8 cellular contexts compared by ENCODE assay signal in the genomic region with DNA sequence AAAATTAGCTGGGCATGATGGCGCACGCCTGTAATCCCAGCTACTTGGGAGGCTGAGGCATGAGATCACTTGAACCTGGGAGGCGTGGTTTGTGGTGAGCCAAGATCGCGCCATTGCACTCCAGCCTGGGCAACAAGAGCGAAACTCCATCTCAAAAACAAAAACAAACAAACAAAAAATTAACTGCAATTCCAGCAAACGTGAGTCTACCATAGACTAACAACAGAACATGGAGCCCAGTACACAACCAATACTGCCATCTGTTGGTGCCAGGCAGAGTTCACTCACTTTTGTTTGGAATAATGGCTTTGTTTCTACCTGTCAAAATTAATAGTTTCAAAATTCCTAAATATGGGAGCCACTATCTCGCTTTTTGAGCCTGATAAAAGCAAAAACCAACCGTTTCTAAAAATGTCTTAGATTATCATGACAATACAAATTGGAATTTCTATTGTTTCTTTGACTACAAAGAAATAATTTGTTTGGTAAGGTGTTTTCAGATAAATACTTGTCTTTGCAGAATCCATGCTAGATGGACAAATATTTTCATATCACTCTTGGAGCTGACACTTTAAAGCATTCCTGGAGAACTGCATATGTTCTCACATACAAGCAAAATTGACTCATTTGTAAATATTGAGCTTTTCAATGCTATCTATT. TPM values are rescaled to one million over a fixed set of nuclear protein-coding genes. Genes with fewer than 3 reads are reported as not detected.
DNase-seq lines count a peak whose midpoint lies in the region; ATAC-seq, FAIRE-seq and TF ChIP-seq lines count a peak whose summit lies in the region.

No MANE protein-coding gene starts in this region.

- no TSS peak for BruUV-seq in PC-3 (replicated peaks; lab: Mats Ljungman, UMichigan)

- POLR2A ChIA-PET in PC-3 (lab: Charles Lee; ENCODE audit: unreplicated experiment): no interaction called here

- H3K79me2 ChIP-seq in PC-3 (ENCODE audit: low read length) (no peaks in the 10 kb centered on the region), osteoblast (ENCODE audit: insufficient read depth, low read length) (peaks cover 85% of the 10 kb centered on the region)

- H3K9me3 ChIP-seq in PC-3 (ENCODE audit: low read length) (no peaks in the 10 kb centered on the region), osteoblast (ENCODE audit: low read depth, low read length) (no peaks in the 10 kb centered on the region)

- H3K27me3 ChIP-seq in PC-3 (ENCODE audit: low read length): no peaks in the 10 kb centered on the region
- no peaks in the 10 kb centered on the region for H3K27me3 ChIP-seq in dorsolateral prefrontal cortex
- H3K27me3 ChIP-seq in osteoblast (ENCODE audit: insufficient read depth, low read length): no peaks in the 10 kb centered on the region

- peaks cover 13% of the 10 kb centered on the region; the same call in 1 of the 2 replicates for H3K4me1 ChIP-seq in PC-3 (ENCODE audit: insufficient read depth, low read length)
- H3K4me1 ChIP-seq in osteoblast (ENCODE audit: insufficient read depth, low read length): peaks cover 25% of the 10 kb centered on the region

- H3K9ac ChIP-seq in PC-3 (ENCODE audit: low read length): no peak overlapping the region

- H2AFZ ChIP-seq in PC-3 (ENCODE audit: low read length): no peak overlapping the region
- H2AFZ ChIP-seq in osteoblast (ENCODE audit: low read length): no peak overlapping the region

- H4K20me1 ChIP-seq in PC-3 (ENCODE audit: low read length): no peaks in the 10 kb centered on the region
- peaks cover 27% of the 10 kb centered on the region for H4K20me1 ChIP-seq in osteoblast (ENCODE audit: insufficient read depth, low read length)

- H3K9me2 ChIP-seq in PC-3 (replicated peaks; ENCODE audit: low read length): no peaks in the 10 kb centered on the region

- H3K36me3 ChIP-seq in PC-3 (ENCODE audit: low read depth, low read length) (no peaks in the 10 kb centered on the region), osteoblast (ENCODE audit: insufficient read depth, low read length) (peaks cover 7% of the 10 kb centered on the region)

- intact Hi-C loops in PC-3 (cut with micrococcal nuclease) (loop anchor here (1.0 to 5.0 kb wide), 3 partner anchors 73 to 188 kb away; no protein-coding TSS in a partner anchor), dorsolateral prefrontal cortex (cut with DNase I) (no loop called here), cardiac septum (cut with DNase I) (loop anchor here (5.0 kb wide), 1 partner anchor 88 kb away; no protein-coding TSS in a partner anchor)

- CTCF ChIA-PET in PC-3 (lab: Charles Lee): interaction anchor here (1.2 kb wide), 1 partner anchor 73 kb away, joined by 4 read pairs; no protein-coding TSS in a partner anchor

- no peak for TF ChIP-seq POLR2A in H54 (IDR thresholded peaks at IDR 0.05; ENCODE audit: low read depth, low read length)

- peak; percentile 81 for ATAC-seq in PC-3
- ATAC-seq in HG02623 (IDR thresholded peaks at IDR 0.05; ENCODE audit: unreplicated experiment): no peak
- no peak for ATAC-seq in GM19463 (IDR thresholded peaks at IDR 0.05; ENCODE audit: unreplicated experiment)

- H3K27ac ChIP-seq in PC-3 (ENCODE audit: low read length) (no peak overlapping the region), dorsolateral prefrontal cortex (no peak overlapping the region), osteoblast (ENCODE audit: low read depth, low read length) (no peak overlapping the region)

- H3K4me3 ChIP-seq in PC-3 (ENCODE audit: low read length): no peak overlapping the region
- no peak overlapping the region for H3K4me3 ChIP-seq in dorsolateral prefrontal cortex
- no peak overlapping the region for H3K4me3 ChIP-seq in osteoblast (ENCODE audit: insufficient read depth, low read length)

- peak; percentile 36 for FAIRE-seq in H54 (lab: Jason Lieb, UNC)

- H3F3A ChIP-seq in PC-3 (ENCODE audit: low read length, unreplicated experiment): no peaks in the 10 kb centered on the region

- no peak overlapping the region for H3K4me2 ChIP-seq in PC-3 (ENCODE audit: low read length)
- no peak overlapping the region for H3K4me2 ChIP-seq in osteoblast (ENCODE audit: insufficient read depth, low read length)

- DNase-seq in COR-L47 (lab: John Stamatoyannopoulos, UW) (peak; percentile 50), H54 (ENCODE audit: insufficient read length, low spot score) (no peak), PC-3 (peak; percentile 69), dorsolateral prefrontal cortex (peak in 1 of 10 donors; percentile 14), osteoblast (ENCODE audit: insufficient read length, low spot score, missing footprints) (no peak), cardiac septum (ENCODE audit: low spot score) (no peak)

- peak; percentile 87 for TF ChIP-seq CTCF in PC-3 (conservative IDR thresholded peaks at IDR 0.05; ENCODE audit: low read depth, low read length)
- peak in 48 of 56 donors; percentile 12 to 68 (median 46) for TF ChIP-seq CTCF in dorsolateral prefrontal cortex (IDR thresholded peaks at IDR 0.05 in 54 of 56, conservative IDR thresholded peaks at IDR 0.05 in 2 of 56; ENCODE audit: low read depth in 1 of 56, partially characterized antibody in 56 of 56)
- TF ChIP-seq CTCF in osteoblast (IDR thresholded peaks at IDR 0.05; ENCODE audit: extremely low read depth, low read depth, low read length): peak; percentile 62

RNA-seq across cellular contexts. Expression of a gene that starts 45.0 kb away (rescaled TPM):
- total RNA-seq in PC-3 (2014; rRNA removed) (27.8 and 29.0 TPM in 2 replicates), dorsolateral prefrontal cortex (10 to 100 TPM in 119 of 120 experiments, 1 to 10 TPM in 1; 9.0 to 46.6 (median 29.5) TPM), osteoblast (136 and 173 TPM in 2 replicates), cardiac septum (2.7 TPM)

RNA-seq across cellular contexts. Expression of a gene that starts 58.9 kb away (rescaled TPM):
- 76.4 and 76.6 TPM in 2 replicates for total RNA-seq in PC-3 (2014; rRNA removed)
- 10 to 100 TPM; 22.9 to 44.1 (median 35.5) TPM for total RNA-seq in dorsolateral prefrontal cortex
- total RNA-seq in osteoblast: 76.0 TPM in 2 replicates
- 20.9 TPM for total RNA-seq in cardiac septum

Comparison
In these comparisons a context has a peak if more than half of its experiments do, and no peak if none do; other contexts are left out.
1. DNase-seq: peak in COR-L47 (single experiment) and PC-3 (single experiment); none in H54 (single experiment), osteoblast (single experiment) and cardiac septum (single experiment).
2. intact Hi-C loops: an anchor here in PC-3 (1.0 to 5.0 kb wide) and cardiac septum (5.0 kb wide); none called in dorsolateral prefrontal cortex.
3. Peak in every context shown above with its lines, with median percentiles within 50 percentile points of each other: CTCF ChIP-seq.